1 cellular context compared by ENCODE assay signal in the genomic region with DNA sequence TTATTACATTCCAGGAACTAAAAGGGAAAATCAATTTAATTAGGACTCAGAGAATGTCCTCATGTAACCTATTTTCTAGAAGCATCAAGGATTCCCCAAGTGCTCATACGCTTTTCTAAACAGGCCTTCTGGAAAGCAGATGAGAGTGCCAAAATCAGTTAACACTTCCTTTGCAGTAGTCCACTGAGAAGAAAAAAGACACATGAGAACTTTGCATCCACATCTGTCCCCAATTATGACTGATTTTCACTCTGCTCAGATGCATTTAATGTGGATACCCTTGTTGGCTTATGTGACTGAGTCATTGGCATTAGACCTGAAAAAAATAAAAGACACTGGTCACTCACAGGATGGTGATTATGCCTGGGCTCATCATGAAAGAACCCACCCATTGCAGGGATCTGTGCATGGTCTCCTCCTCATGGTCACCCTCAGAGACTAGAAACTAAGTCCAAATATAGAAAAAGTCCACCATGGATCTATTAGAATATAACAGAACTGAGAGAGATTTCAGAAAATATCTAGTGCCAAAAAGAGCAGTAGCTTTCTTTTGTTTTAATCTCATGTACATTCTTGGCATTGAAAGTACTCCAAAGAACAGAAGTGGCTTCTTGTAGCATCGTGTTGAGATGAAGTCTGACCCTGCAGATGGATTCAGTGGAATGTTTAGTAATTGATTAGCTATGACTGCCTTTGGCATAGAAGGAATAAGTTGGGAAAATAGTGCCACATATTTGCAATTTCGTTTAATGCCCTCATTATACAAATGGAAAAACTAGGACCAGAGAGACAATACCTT.
TF ChIP-seq lines count a peak whose summit lies in the region.

No MANE protein-coding gene starts in this region.

TF ChIP-seq in SK-N-SH, 30 proteins besides CTCF, POLR2A, EP300 and RAD21 (continued from another document):
- TF ChIP-seq, protein P1, sequence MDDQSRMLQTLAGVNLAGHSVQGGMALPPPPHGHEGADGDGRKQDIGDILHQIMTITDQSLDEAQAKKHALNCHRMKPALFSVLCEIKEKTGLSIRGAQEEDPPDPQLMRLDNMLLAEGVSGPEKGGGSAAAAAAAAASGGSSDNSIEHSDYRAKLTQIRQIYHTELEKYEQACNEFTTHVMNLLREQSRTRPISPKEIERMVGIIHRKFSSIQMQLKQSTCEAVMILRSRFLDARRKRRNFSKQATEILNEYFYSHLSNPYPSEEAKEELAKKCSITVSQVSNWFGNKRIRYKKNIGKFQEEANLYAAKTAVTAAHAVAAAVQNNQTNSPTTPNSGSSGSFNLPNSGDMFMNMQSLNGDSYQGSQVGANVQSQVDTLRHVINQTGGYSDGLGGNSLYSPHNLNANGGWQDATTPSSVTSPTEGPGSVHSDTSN (IDR thresholded peaks at IDR 0.05): peak; percentile 71
- peak; percentile 53 for TF ChIP-seq NFIC (IDR thresholded peaks at IDR 0.05; ENCODE audit: borderline replicate concordance)
- TF ChIP-seq EZH2phosphoT487 (IDR thresholded peaks at IDR 0.05; ENCODE audit: borderline replicate concordance, low read depth): no peak
- TF ChIP-seq FOXJ3 (CRISPR knock-in tag; IDR thresholded peaks at IDR 0.05): no peak
- no peak for TF ChIP-seq MXI1 (IDR thresholded peaks at IDR 0.05; ENCODE audit: low read depth, low read length)
- peak; percentile 96 for TF ChIP-seq TCF12 (IDR thresholded peaks at IDR 0.05)
- TF ChIP-seq TEAD4 (IDR thresholded peaks at IDR 0.05; ENCODE audit: borderline replicate concordance, insufficient read depth): 0 out of 2 replicates have a peak, but pooled peaks have one; percentile 20
- no peak for TF ChIP-seq ELF1 (IDR thresholded peaks at IDR 0.05)
- 0 out of 2 replicates have a peak, but pooled peaks have one; percentile 35 for TF ChIP-seq FOXM1 (IDR thresholded peaks at IDR 0.05; ENCODE audit: low read depth)
- no peak; the same call in 1 of the 2 replicates for TF ChIP-seq RXRA (IDR thresholded peaks at IDR 0.05; ENCODE audit: borderline replicate concordance, low read depth)
- TF ChIP-seq, protein P2, sequence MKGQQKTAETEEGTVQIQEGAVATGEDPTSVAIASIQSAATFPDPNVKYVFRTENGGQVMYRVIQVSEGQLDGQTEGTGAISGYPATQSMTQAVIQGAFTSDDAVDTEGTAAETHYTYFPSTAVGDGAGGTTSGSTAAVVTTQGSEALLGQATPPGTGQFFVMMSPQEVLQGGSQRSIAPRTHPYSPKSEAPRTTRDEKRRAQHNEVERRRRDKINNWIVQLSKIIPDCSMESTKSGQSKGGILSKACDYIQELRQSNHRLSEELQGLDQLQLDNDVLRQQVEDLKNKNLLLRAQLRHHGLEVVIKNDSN (IDR thresholded peaks at IDR 0.05; ENCODE audit: borderline replicate concordance, low read depth): no peak
- TF ChIP-seq SIN3A (IDR thresholded peaks at IDR 0.05; ENCODE audit: borderline replicate concordance, low read depth, low read length): no peak
- no peak for TF ChIP-seq GATA2 (CRISPR knock-in tag; IDR thresholded peaks at IDR 0.05)
- TF ChIP-seq TAF1 (IDR thresholded peaks at IDR 0.05; ENCODE audit: borderline replicate concordance, low read depth, low read length): no peak
- peak; percentile 34; the same call in 1 of the 2 replicates for TF ChIP-seq FOSL2 (IDR thresholded peaks at IDR 0.05; ENCODE audit: borderline replicate concordance, low read depth)
- TF ChIP-seq, protein P3, sequence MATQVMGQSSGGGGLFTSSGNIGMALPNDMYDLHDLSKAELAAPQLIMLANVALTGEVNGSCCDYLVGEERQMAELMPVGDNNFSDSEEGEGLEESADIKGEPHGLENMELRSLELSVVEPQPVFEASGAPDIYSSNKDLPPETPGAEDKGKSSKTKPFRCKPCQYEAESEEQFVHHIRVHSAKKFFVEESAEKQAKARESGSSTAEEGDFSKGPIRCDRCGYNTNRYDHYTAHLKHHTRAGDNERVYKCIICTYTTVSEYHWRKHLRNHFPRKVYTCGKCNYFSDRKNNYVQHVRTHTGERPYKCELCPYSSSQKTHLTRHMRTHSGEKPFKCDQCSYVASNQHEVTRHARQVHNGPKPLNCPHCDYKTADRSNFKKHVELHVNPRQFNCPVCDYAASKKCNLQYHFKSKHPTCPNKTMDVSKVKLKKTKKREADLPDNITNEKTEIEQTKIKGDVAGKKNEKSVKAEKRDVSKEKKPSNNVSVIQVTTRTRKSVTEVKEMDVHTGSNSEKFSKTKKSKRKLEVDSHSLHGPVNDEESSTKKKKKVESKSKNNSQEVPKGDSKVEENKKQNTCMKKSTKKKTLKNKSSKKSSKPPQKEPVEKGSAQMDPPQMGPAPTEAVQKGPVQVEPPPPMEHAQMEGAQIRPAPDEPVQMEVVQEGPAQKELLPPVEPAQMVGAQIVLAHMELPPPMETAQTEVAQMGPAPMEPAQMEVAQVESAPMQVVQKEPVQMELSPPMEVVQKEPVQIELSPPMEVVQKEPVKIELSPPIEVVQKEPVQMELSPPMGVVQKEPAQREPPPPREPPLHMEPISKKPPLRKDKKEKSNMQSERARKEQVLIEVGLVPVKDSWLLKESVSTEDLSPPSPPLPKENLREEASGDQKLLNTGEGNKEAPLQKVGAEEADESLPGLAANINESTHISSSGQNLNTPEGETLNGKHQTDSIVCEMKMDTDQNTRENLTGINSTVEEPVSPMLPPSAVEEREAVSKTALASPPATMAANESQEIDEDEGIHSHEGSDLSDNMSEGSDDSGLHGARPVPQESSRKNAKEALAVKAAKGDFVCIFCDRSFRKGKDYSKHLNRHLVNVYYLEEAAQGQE (IDR thresholded peaks at IDR 0.05; ENCODE audit: low read depth, low read length): no peak
- peak; percentile 43 for TF ChIP-seq JUND (IDR thresholded peaks at IDR 0.05)
- no peak for TF ChIP-seq MEF2A (IDR thresholded peaks at IDR 0.05; ENCODE audit: borderline replicate concordance, low read depth)
